ENCODE assay signal across 26 cellular contexts in genomic region chr2:100107911-100108647, GRCh38. TPM values are rescaled to one million over a fixed set of nuclear protein-coding genes. Genes with fewer than 3 reads are reported as not detected.
A peak's percentile ranks its signal among the peaks of the same experiment; 100 is the strongest.
DNase-seq lines count a peak whose midpoint lies in the region; ATAC-seq and TF ChIP-seq lines count a peak whose summit lies in the region.
"Had no signal": no experiment of that assay in that cellular context is flagged by ENCODE, and none has a peak within 500 bp of the region (broad histone marks: within the 10 kb centered on the region; RNA-seq: fewer than 3 reads in every experiment).

No MANE protein-coding gene starts in this region.

- DNase-seq in G401 (ENCODE audit: low spot score) (peak; percentile 91), NCI-H446 treated with DMSO at 0.1 percent for 48 hours (lab: John Stamatoyannopoulos, UW) (peak; percentile 11), osteocyte (ENCODE audit: extremely low spot score, unreplicated experiment) (peak; percentile 25), ureter (ENCODE audit: low spot score) (no peak), ascending aorta (ENCODE audit: low spot score in 2 of 2) (no peak), NCI-H1417 treated with DMSO at 0.1 percent for 48 hours (lab: John Stamatoyannopoulos, UW) (no peak)
- DNase-seq: activated CD4-positive, alpha-beta memory T cell treated with anti-CD3 and anti-CD28 coated beads for 36 hours; activated T-cell treated with anti-CD3 and anti-CD28 coated beads for 4 hours; amniotic stem cell; Caco-2; effector memory CD4-positive, alpha-beta T cell; esophagus squamous epithelium; MG63; naive thymus-derived CD4-positive, alpha-beta T cell; NCI-H146; NK-92 treated with Interleukin-12 subunit alpha and Interleukin-12 subunit beta, amount 100 ng/mL, for 24 hours; Peyer's patch; T-helper 2 cell had no signal

- H3K4me1 ChIP-seq in ascending aorta: peaks cover 2 to 4% of the 10 kb centered on the region in 2 donors
- H3K4me1 ChIP-seq: Caco-2 had no signal

- H3K27me3 Mint-ChIP-seq in osteocyte (ENCODE audit: unreplicated experiment): no peaks in the 10 kb centered on the region

- H3K9me3 Mint-ChIP-seq in osteocyte (ENCODE audit: unreplicated experiment): no peaks in the 10 kb centered on the region
- H3K9me3 Mint-ChIP-seq: activated CD4-positive, alpha-beta memory T cell treated with anti-CD3 and anti-CD28 coated beads for 36 hours; naive thymus-derived CD4-positive, alpha-beta T cell; stimulated activated effector memory CD8-positive, alpha-beta T cell treated with anti-CD3 and anti-CD28 coated beads, Interleukin-12 subunit alpha, Interleukin-12 subunit beta, amount 100 ng/mL, for 72 hours had no signal

- H3K27ac ChIP-seq in cingulate gyrus (ENCODE audit: low read depth, low read length) (peak overlapping the region; percentile 44), ascending aorta (no peak overlapping the region)
- H3K27ac ChIP-seq: HL-60, SJSA1, thoracic aorta, VCaP had no signal

- no peaks in the 10 kb centered on the region for H3K36me3 ChIP-seq in ascending aorta
- H3K36me3 ChIP-seq: esophagus squamous epithelium, MG63, Peyer's patch, SJSA1, thoracic aorta had no signal

- H3K36me3 Mint-ChIP-seq in osteocyte (ENCODE audit: unreplicated experiment): peaks cover 1% of the 10 kb centered on the region
- H3K36me3 Mint-ChIP-seq: activated CD4-positive, alpha-beta memory T cell treated with anti-CD3 and anti-CD28 coated beads for 36 hours; stimulated activated effector memory CD8-positive, alpha-beta T cell treated with anti-CD3 and anti-CD28 coated beads, Interleukin-12 subunit alpha, Interleukin-12 subunit beta, amount 100 ng/mL, for 72 hours had no signal

- in situ Hi-C loops in G401 (cut with HindIII; ENCODE audit: low sequenced_read_pairs): no loop called here

- TF ChIP-seq CTCF in osteocyte (IDR thresholded peaks at IDR 0.05): no peak
- no peak for TF ChIP-seq CTCF in ascending aorta (IDR thresholded peaks at IDR 0.05)

- no peaks in the 10 kb centered on the region for H3K9me3 ChIP-seq in ascending aorta
- H3K9me3 ChIP-seq: Caco-2, esophagus squamous epithelium, MG63, Peyer's patch, SJSA1, thoracic aorta had no signal

- H3K4me3 Mint-ChIP-seq in osteocyte (ENCODE audit: unreplicated experiment): peak overlapping the region; percentile 20
- H3K4me3 Mint-ChIP-seq: activated CD4-positive, alpha-beta memory T cell treated with anti-CD3 and anti-CD28 coated beads for 36 hours; stimulated activated effector memory CD8-positive, alpha-beta T cell treated with anti-CD3 and anti-CD28 coated beads, Interleukin-12 subunit alpha, Interleukin-12 subunit beta, amount 100 ng/mL, for 72 hours had no signal

- H3K4me1 Mint-ChIP-seq in osteocyte (ENCODE audit: unreplicated experiment): peaks cover 43% of the 10 kb centered on the region

- ATAC-seq in HG02981 (IDR thresholded peaks at IDR 0.05; ENCODE audit: unreplicated experiment): no peak
- ATAC-seq: HCT116; naive thymus-derived CD4-positive, alpha-beta T cell; stimulated activated effector memory CD8-positive, alpha-beta T cell treated with anti-CD3 and anti-CD28 coated beads, Interleukin-12 subunit alpha, Interleukin-12 subunit beta, amount 100 ng/mL, for 72 hours had no signal

- H3K27me3 ChIP-seq in ascending aorta: no peaks in the 10 kb centered on the region
- H3K27me3 ChIP-seq: MG63, Peyer's patch had no signal

- intact Hi-C loops in ascending aorta (cut with DNase I): loop anchor here (10.0 kb wide), 1 partner anchor 87 kb away; no protein-coding TSS in a partner anchor

- H3K4me3 ChIP-seq in ascending aorta: no peak overlapping the region
- H3K4me3 ChIP-seq: esophagus squamous epithelium, MG63, Peyer's patch, SJSA1, thoracic aorta had no signal

- peak overlapping the region; percentile 93 for H3K27ac Mint-ChIP-seq in osteocyte (ENCODE audit: unreplicated experiment)
- H3K27ac Mint-ChIP-seq: activated CD4-positive, alpha-beta memory T cell treated with anti-CD3 and anti-CD28 coated beads for 36 hours; naive thymus-derived CD4-positive, alpha-beta T cell; stimulated activated effector memory CD8-positive, alpha-beta T cell treated with anti-CD3 and anti-CD28 coated beads, Interleukin-12 subunit alpha, Interleukin-12 subunit beta, amount 100 ng/mL, for 72 hours had no signal

RNA-seq across cellular contexts. Expression of gene AFF3, which starts 34.3 kb away (rescaled TPM):
- 0.62 and 3.0 TPM in 2 replicates for total RNA-seq in G401 (2014; rRNA removed; shearing (Covaris generic))
- total RNA-seq in osteocyte: 239 and 248 TPM in 2 replicates
- total RNA-seq in ureter: 25.6 TPM
- 7.1 TPM for total RNA-seq in ascending aorta

Comparison
In these comparisons a context has a peak if more than half of its experiments do, and no peak if none do; other contexts are left out.
1. DNase-seq: peak in G401 (single experiment), NCI-H446 treated with DMSO at 0.1 percent for 48 hours (single experiment) and osteocyte (single experiment); none in ureter (single experiment), ascending aorta (0 of 2) and NCI-H1417 treated with DMSO at 0.1 percent for 48 hours (single experiment).